ENCODE assay signal across 14 cellular contexts in the genomic region with DNA sequence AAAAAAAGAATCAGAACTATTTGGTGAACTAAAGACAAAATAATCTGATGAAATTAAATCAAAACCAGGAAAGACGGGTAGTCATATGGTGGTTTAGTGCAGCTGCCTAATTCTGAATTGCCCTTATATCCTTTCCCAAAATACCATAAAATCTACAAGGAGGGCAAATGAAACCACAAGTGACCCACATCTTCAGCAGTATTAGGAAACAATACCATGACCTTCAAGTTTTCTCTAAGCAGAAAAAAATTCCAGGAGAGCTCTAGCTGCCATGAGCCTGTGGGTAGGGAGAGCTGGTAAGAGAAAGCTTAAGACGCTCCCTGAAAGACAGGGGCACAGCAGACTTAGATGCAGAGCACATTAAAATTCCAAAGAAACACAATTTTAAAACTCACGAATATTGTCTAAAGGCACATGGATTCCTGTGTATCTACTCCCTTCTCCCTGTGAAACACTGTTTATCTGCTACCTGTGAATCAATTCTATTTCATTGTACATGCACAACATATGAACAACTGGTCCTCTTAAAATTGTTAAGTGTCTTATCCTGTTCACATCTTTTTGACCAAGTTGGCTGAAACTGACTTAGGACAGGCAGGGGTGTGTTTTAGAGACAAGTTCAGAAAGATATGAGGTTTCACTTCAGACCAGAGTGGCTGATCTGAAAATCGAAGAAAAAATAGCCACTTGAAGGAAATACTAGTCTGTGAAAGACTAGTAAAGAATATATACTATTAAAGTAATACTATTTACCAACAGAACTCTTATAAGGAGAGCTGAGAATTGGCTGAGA. TPM values are rescaled to one million over a fixed set of nuclear protein-coding genes. Genes with fewer than 3 reads are reported as not detected.
A peak's percentile ranks its signal among the peaks of the same experiment; 100 is the strongest.
DNase-seq lines count a peak whose midpoint lies in the region; ATAC-seq and TF ChIP-seq lines count a peak whose summit lies in the region.
"Had no signal": no experiment of that assay in that cellular context is flagged by ENCODE, and none has a peak within 500 bp of the region (broad histone marks: within the 10 kb centered on the region; RNA-seq: fewer than 3 reads in every experiment).

No MANE protein-coding gene starts in this region.

- H3K9me3 ChIP-seq in breast epithelium, result no peaks in the 10 kb centered on the region
- no peaks in the 10 kb centered on the region for H3K9me3 ChIP-seq in HEK293 (ENCODE audit: control insufficient read depth, insufficient read depth, low read depth, low read length)

- H3K4me3 ChIP-seq in breast epithelium (no peak overlapping the region), HEK293 (ENCODE audit: low read depth, low read length) (no peak overlapping the region)
- H3K4me3 ChIP-seq: coronary artery, neural progenitor cell had no signal

- H3K36me3 ChIP-seq in breast epithelium (no peaks in the 10 kb centered on the region), HEK293 (ENCODE audit: control insufficient read depth in 2 of 2, insufficient read depth in 1 of 2, low read length in 2 of 2) (peaks cover 56 to 57% of the 10 kb centered on the region in 2 experiments)

- H3K4me1 Mint-ChIP-seq in MCF 10A (ENCODE audit: insufficient read depth, unreplicated experiment), result peaks cover 6% of the 10 kb centered on the region
- peaks cover 40% of the 10 kb centered on the region for H3K4me1 Mint-ChIP-seq in activated T-helper 17 cell treated with anti-CD3 and anti-CD28 coated beads, Interleukin-2, amount 50 U/mL, for 72 hours
- H3K4me1 Mint-ChIP-seq: neural progenitor cell had no signal

- POLR2A ChIA-PET in MCF 10A (lab: Yijun Ruan, JAX) (interaction anchor here (0.5 to 1.4 kb wide), 6 partner anchors 8 to 32 kb away, joined by 3 to 5 read pairs (median 3); no protein-coding TSS in a partner anchor), HEK293 (lab: Yijun Ruan, JAX) (no interaction called here)

- BruUV-seq in MCF 10A (replicated peaks; lab: Mats Ljungman, UMichigan), result no TSS peak

- peak overlapping the region; percentile 14 for H3K27ac Mint-ChIP-seq in MCF 10A (ENCODE audit: low read depth, unreplicated experiment)
- H3K27ac Mint-ChIP-seq in activated T-helper 17 cell treated with anti-CD3 and anti-CD28 coated beads, Interleukin-2, amount 50 U/mL, for 72 hours, result peak overlapping the region; percentile 83
- H3K27ac Mint-ChIP-seq: neural progenitor cell had no signal

- TF ChIP-seq CTCF in MCF 10A (IDR thresholded peaks at IDR 0.05; ENCODE audit: unreplicated experiment) (no peak), breast epithelium (IDR thresholded peaks at IDR 0.05) (no peak), HEK293 (tag by site-specific recombination; IDR thresholded peaks at IDR 0.05) (no peak)

- no peak overlapping the region for H3K27ac ChIP-seq in breast epithelium
- no peak overlapping the region for H3K27ac ChIP-seq in HEK293 (ENCODE audit: extremely low read depth, low read depth, low read length)
- H3K27ac ChIP-seq: coronary artery, neural progenitor cell had no signal

- no peaks in the 10 kb centered on the region for H3K27me3 ChIP-seq in breast epithelium
- H3K27me3 ChIP-seq: neural progenitor cell had no signal

- CTCF ChIA-PET in MCF 10A (lab: Yijun Ruan, JAX), result interaction anchor here (0.5 to 1.8 kb wide), 6 partner anchors 9 to 191 kb away, joined by 3 to 5 read pairs (median 4); no protein-coding TSS in a partner anchor
- CTCF ChIA-PET in HEK293 (lab: Yijun Ruan, JAX), result interaction anchor here (1.4 kb wide), 1 partner anchor 8 kb away, joined by 3 read pairs; no protein-coding TSS in a partner anchor

- TF ChIP-seq POLR2A in breast epithelium (IDR thresholded peaks at IDR 0.05), result no peak

- no peaks in the 10 kb centered on the region for H3K27me3 Mint-ChIP-seq in MCF 10A (ENCODE audit: insufficient read depth, unreplicated experiment)
- H3K27me3 Mint-ChIP-seq in activated T-helper 17 cell treated with anti-CD3 and anti-CD28 coated beads, Interleukin-2, amount 50 U/mL, for 72 hours, result no peaks in the 10 kb centered on the region

- no peak for DNase-seq in MCF 10A (ENCODE audit: unreplicated experiment)
- no peak for DNase-seq in breast epithelium (ENCODE audit: low spot score in 2 of 2)
- no peak for DNase-seq in NCI-H1930 (lab: John Stamatoyannopoulos, UW)
- DNase-seq in SKM-1 (lab: John Stamatoyannopoulos, UW; ENCODE audit: unreplicated experiment), result no peak
- DNase-seq: activated gamma-delta T cell treated with Interleukin-2 at 50 U/mL for 16 hours, AML-193, kidney, RPMI8226 had no signal

- intact Hi-C loops in MCF 10A (cut with micrococcal nuclease) (no loop called here), breast epithelium (cut with DNase I; ENCODE audit: low total_unique reads) (no loop called here)

- H3K9me3 Mint-ChIP-seq in MCF 10A (ENCODE audit: unreplicated experiment), result no peaks in the 10 kb centered on the region
- no peaks in the 10 kb centered on the region for H3K9me3 Mint-ChIP-seq in activated T-helper 17 cell treated with anti-CD3 and anti-CD28 coated beads, Interleukin-2, amount 50 U/mL, for 72 hours
- H3K9me3 Mint-ChIP-seq: neural progenitor cell had no signal

- ATAC-seq in activated T-helper 17 cell treated with anti-CD3 and anti-CD28 coated beads, Interleukin-2, amount 50 U/mL, for 72 hours (replicated peaks), result no peak
- ATAC-seq in HG02610 (IDR thresholded peaks at IDR 0.05; ENCODE audit: unreplicated experiment) (no peak), GM18909 (IDR thresholded peaks at IDR 0.05; ENCODE audit: poor library complexity, unreplicated experiment) (no peak)

- peaks cover 90% of the 10 kb centered on the region for H3K36me3 Mint-ChIP-seq in MCF 10A (ENCODE audit: insufficient read depth, unreplicated experiment)
- peaks cover 94% of the 10 kb centered on the region for H3K36me3 Mint-ChIP-seq in activated T-helper 17 cell treated with anti-CD3 and anti-CD28 coated beads, Interleukin-2, amount 50 U/mL, for 72 hours (ENCODE audit: low read depth)

- no peaks in the 10 kb centered on the region for H3K4me1 ChIP-seq in breast epithelium
- H3K4me1 ChIP-seq in HEK293 (ENCODE audit: control insufficient read depth, insufficient read depth, low read length), result peaks cover 3% of the 10 kb centered on the region; the same call in 1 of the 2 replicates
- H3K4me1 ChIP-seq: neural progenitor cell had no signal

- H3K4me3 Mint-ChIP-seq in MCF 10A (ENCODE audit: unreplicated experiment), result no peak overlapping the region
- peak overlapping the region; percentile 52 for H3K4me3 Mint-ChIP-seq in activated T-helper 17 cell treated with anti-CD3 and anti-CD28 coated beads, Interleukin-2, amount 50 U/mL, for 72 hours
- H3K4me3 Mint-ChIP-seq: neural progenitor cell had no signal

TF ChIP-seq in HEK293, 187 proteins besides CTCF, POLR2A, EP300 and RAD21:
- no peak for TF ChIP-seq ZNF510 (tag by site-specific recombination; IDR thresholded peaks at IDR 0.05; ENCODE audit: insufficient replicate concordance)
- peak; percentile 63; the same call in 1 of the 2 replicates for TF ChIP-seq ZNF133 (tag by site-specific recombination; IDR thresholded peaks at IDR 0.05)

RNA-seq across cellular contexts. Expression of a gene that starts 14.2 kb away (rescaled TPM):
- total RNA-seq in MCF 10A (2022) (35.4 and 63.8 TPM in 2 replicates), breast epithelium (10 to 100 TPM; 18.7 to 35.9 (median 29.5) TPM)
- total RNA-seq in activated T-helper 17 cell treated with anti-CD3 and anti-CD28 coated beads, Interleukin-2, amount 50 U/mL, for 72 hours, result 10 to 100 TPM; 15.6 to 29.4 TPM
